Comparison of ENCODE assay signal across 21 cellular contexts in the genomic region with DNA sequence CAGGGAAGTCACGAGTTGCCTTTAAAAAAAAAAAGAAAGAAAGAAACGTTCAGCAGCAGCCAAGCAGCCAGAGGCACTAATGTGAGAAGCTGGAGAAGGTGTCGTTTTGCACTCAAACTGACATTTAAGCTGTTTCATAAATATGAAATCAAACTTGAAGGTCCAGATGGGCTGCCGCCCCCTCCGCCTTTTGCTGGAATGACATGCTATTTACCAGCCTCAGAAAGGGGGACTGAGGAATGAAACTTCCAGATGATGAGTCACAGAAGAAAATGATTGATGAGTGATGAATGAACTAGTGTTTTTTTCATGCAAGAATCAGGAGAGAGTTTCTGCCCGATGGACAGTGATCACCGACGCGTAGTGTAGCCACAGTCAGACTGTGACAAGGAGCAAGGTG.
"Had no signal": no experiment of that assay in that cellular context is flagged by ENCODE, and none has a peak within 500 bp of the region (broad histone marks: within the 10 kb centered on the region; RNA-seq: fewer than 3 reads in every experiment).

No MANE protein-coding gene starts in this region.

- H3K9me3 Mint-ChIP-seq: activated CD4-positive, alpha-beta T cell treated with anti-CD3 and anti-CD28 coated beads, Interleukin-2, amount 10 ng/mL, durations not matched to agents 24 days and 14 days; activated T-cell treated with anti-CD3 and anti-CD28 coated beads, Interleukin-2, amount 50 U/mL, for 72 hours; endodermal cell; stimulated activated naive B cell treated with anti-CD40 and anti-IgM and Interleukin-4, amounts not matched to agents 10 μg/mL and 1 μg/mL and 100 μg/mL, for 72 hours had no signal

- H3K36me3 Mint-ChIP-seq: activated naive CD8-positive, alpha-beta T cell; naive B cell; stimulated activated naive B cell treated with anti-CD40 and anti-IgM and Interleukin-4, amounts not matched to agents 10 μg/mL and 1 μg/mL and 100 μg/mL, for 72 hours had no signal

- H3K36me3 ChIP-seq: gastroesophageal sphincter, lower lobe of right lung, neutrophil, right atrium auricular region, tibial nerve had no signal

- H3K27me3 Mint-ChIP-seq: activated CD4-positive, alpha-beta T cell treated with anti-CD3 and anti-CD28 coated beads, Interleukin-2, amount 10 ng/mL, durations not matched to agents 24 days and 14 days; activated naive CD8-positive, alpha-beta T cell; stimulated activated naive B cell treated with anti-CD40 and anti-IgM and Interleukin-4, amounts not matched to agents 10 μg/mL and 1 μg/mL and 100 μg/mL, for 72 hours; T-helper 17 cell had no signal

- H3K4me1 Mint-ChIP-seq: activated CD4-positive, alpha-beta T cell treated with anti-CD3 and anti-CD28 coated beads, Interleukin-2, amount 10 ng/mL, durations not matched to agents 24 days and 14 days; naive B cell; stimulated activated naive B cell treated with anti-CD40 and anti-IgM and Interleukin-4, amounts not matched to agents 10 μg/mL and 1 μg/mL and 100 μg/mL, for 72 hours; T-helper 17 cell had no signal

- H3K9me3 ChIP-seq: body of pancreas, gastroesophageal sphincter, lower lobe of right lung, neutrophil, right atrium auricular region, tibial nerve had no signal

- H3K4me1 ChIP-seq: body of pancreas, gastroesophageal sphincter, lower lobe of right lung, right atrium auricular region, tibial nerve had no signal

- H3K4me3 Mint-ChIP-seq: activated CD4-positive, alpha-beta T cell treated with anti-CD3 and anti-CD28 coated beads, Interleukin-2, amount 10 ng/mL, durations not matched to agents 24 days and 14 days; activated naive CD8-positive, alpha-beta T cell; activated T-cell treated with anti-CD3 and anti-CD28 coated beads, Interleukin-2, amount 50 U/mL, for 72 hours; endodermal cell; naive B cell; stimulated activated naive B cell treated with anti-CD40 and anti-IgM and Interleukin-4, amounts not matched to agents 10 μg/mL and 1 μg/mL and 100 μg/mL, for 72 hours; T-helper 17 cell had no signal

- H3K4me3 ChIP-seq: body of pancreas, gastroesophageal sphincter, lower lobe of right lung, right atrium auricular region, tibial nerve had no signal

- DNase-seq: activated CD4-positive, alpha-beta T cell treated with anti-CD3 and anti-CD28 coated beads, Interleukin-2, amount 10 ng/mL, durations not matched to agents 24 days and 14 days; activated CD4-positive, CD25-positive, alpha-beta regulatory T cell; activated CD8-positive, alpha-beta memory T cell treated with anti-CD3 and anti-CD28 coated beads, Interleukin-2, amount 50 U/mL, for 48 hours; activated gamma-delta T cell treated with Interleukin-2 at 50 U/mL for 16 hours; activated T-cell treated with anti-CD3 and anti-CD28 coated beads, Interleukin-2, amount 50 U/mL, for 72 hours; amniotic stem cell; body of pancreas; cerebellar nuclear complex; endodermal cell; erythroblast; left colon; lower lobe of right lung; naive B cell; stimulated activated CD4-positive, alpha-beta T cell treated with anti-CD3 and anti-CD28 coated beads, Interleukin-4, amount 100 ng/mL, for 1 hour; stimulated activated naive B cell treated with anti-CD40 and anti-IgM and Interleukin-4, amounts not matched to agents 10 μg/mL and 1 μg/mL and 100 μg/mL, for 72 hours; T-helper 17 cell had no signal

- H3K27me3 ChIP-seq: neutrophil, right atrium auricular region, tibial nerve had no signal

- H3K27ac Mint-ChIP-seq: activated CD4-positive, alpha-beta T cell treated with anti-CD3 and anti-CD28 coated beads, Interleukin-2, amount 10 ng/mL, durations not matched to agents 24 days and 14 days; activated naive CD8-positive, alpha-beta T cell; activated T-cell treated with anti-CD3 and anti-CD28 coated beads, Interleukin-2, amount 50 U/mL, for 72 hours; endodermal cell; naive B cell; stimulated activated naive B cell treated with anti-CD40 and anti-IgM and Interleukin-4, amounts not matched to agents 10 μg/mL and 1 μg/mL and 100 μg/mL, for 72 hours; T-helper 17 cell had no signal

- ATAC-seq: activated T-cell treated with anti-CD3 and anti-CD28 coated beads, Interleukin-2, amount 50 U/mL, for 72 hours; body of pancreas; gastroesophageal sphincter; left colon; lower lobe of right lung; stimulated activated naive B cell treated with anti-CD40 and anti-IgM and Interleukin-4, amounts not matched to agents 10 μg/mL and 1 μg/mL and 100 μg/mL, for 72 hours; T-helper 17 cell had no signal
